In the genomic region with DNA sequence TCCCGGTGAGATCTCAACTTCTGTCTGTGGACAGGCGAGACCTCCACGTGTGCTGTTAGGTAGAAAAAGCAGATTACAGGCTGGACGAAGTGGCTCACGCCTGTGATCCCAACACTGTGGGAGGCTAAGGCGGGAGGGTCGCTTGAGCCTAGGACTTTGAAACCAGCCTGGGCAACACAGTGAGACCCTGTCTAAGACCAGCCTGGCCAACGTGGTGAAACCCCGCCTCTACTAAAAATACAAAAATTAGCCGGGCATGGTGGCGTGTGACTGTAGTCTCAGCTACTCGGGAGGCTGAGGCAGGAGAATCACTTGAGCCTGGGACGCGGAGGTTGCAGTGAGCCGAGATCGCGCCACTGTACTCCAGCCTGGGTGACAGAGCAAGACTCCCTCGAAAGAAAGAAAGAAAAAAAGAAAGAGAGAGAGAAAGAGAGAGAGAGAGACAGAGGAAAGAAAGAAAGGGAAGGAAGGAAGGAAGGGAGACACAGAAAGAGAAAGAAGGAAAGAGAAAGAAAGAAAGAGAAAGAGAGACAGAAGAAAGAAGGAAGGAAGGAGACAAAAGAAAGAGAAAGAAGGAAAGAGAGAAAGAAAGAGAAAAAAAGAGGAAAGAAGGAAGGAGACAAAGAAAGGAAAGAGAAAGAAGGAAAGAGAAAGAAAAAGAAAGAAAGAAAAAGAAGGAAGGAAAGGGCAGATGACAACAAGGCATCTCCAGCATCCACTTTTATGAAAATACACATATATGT, we compare ENCODE assay signal across 12 cellular contexts. TPM values are rescaled to one million over a fixed set of nuclear protein-coding genes. Genes with fewer than 3 reads are reported as not detected.
DNase-seq lines count a peak whose midpoint lies in the region; ATAC-seq and TF ChIP-seq lines count a peak whose summit lies in the region.
"Had no signal": no experiment of that assay in that cellular context is flagged by ENCODE, and none has a peak within 500 bp of the region (broad histone marks: within the 10 kb centered on the region; RNA-seq: fewer than 3 reads in every experiment).

No MANE protein-coding gene starts in this region.

- no peak overlapping the region for H3K4me3 Mint-ChIP-seq in stimulated activated naive CD8-positive, alpha-beta T cell treated with anti-CD3 and anti-CD28 coated beads, Interleukin-15, Interleukin-2, amounts not matched to agents 100 ng/mL and 50 ng/mL, for 24 hours
- H3K4me3 Mint-ChIP-seq in stimulated activated naive CD8-positive, alpha-beta T cell treated with anti-CD3 and anti-CD28 coated beads, Interleukin-15, amount 100 ng/mL, for 72 hours = no peak overlapping the region
- H3K4me3 Mint-ChIP-seq: activated B cell treated with CpG ODN at 0.5 μM for 24 hours; activated naive CD8-positive, alpha-beta T cell had no signal

- peaks cover 8% of the 10 kb centered on the region for H3K36me3 Mint-ChIP-seq in stimulated activated naive CD8-positive, alpha-beta T cell treated with anti-CD3 and anti-CD28 coated beads, Interleukin-15, Interleukin-2, amounts not matched to agents 100 ng/mL and 50 ng/mL, for 24 hours (ENCODE audit: low read depth)
- H3K36me3 Mint-ChIP-seq: activated naive CD8-positive, alpha-beta T cell had no signal

- H3K9me3 Mint-ChIP-seq in stimulated activated naive CD8-positive, alpha-beta T cell treated with anti-CD3 and anti-CD28 coated beads, Interleukin-15, Interleukin-2, amounts not matched to agents 100 ng/mL and 50 ng/mL, for 24 hours = no peaks in the 10 kb centered on the region
- peaks cover 0 to 1% of the 10 kb centered on the region in 2 donors for H3K9me3 Mint-ChIP-seq in stimulated activated naive CD8-positive, alpha-beta T cell treated with anti-CD3 and anti-CD28 coated beads, Interleukin-15, amount 100 ng/mL, for 72 hours
- H3K9me3 Mint-ChIP-seq: activated B cell treated with CpG ODN at 0.5 μM for 24 hours had no signal

- peak overlapping the region; percentile 35 to 85 (median 80) for H3K27ac ChIP-seq in gastroesophageal sphincter
- peak overlapping the region; percentile 46 for H3K27ac ChIP-seq in rectal smooth muscle tissue (ENCODE audit: low read depth, low read length)

- TF ChIP-seq POLR2A in gastroesophageal sphincter (IDR thresholded peaks at IDR 0.05) = no peak

- H3K4me1 ChIP-seq in gastroesophageal sphincter = peaks cover 0 to 39% (median 20%) of the 10 kb centered on the region in 3 donors
- peaks cover 4% of the 10 kb centered on the region for H3K4me1 ChIP-seq in rectal smooth muscle tissue (ENCODE audit: control insufficient read depth, insufficient read depth, low read length)

- no peak for DNase-seq in stimulated activated naive CD8-positive, alpha-beta T cell treated with anti-CD3 and anti-CD28 coated beads, Interleukin-15, amount 100 ng/mL, for 72 hours
- DNase-seq in germinal center (ENCODE audit: low spot score) (no peak), kidney tubule cell (ENCODE audit: low spot score) (no peak), superior temporal gyrus (ENCODE audit: extremely low spot score) (no peak), NCI-H526 (lab: John Stamatoyannopoulos, UW) (no peak)
- DNase-seq: activated B cell treated with CpG ODN at 0.5 μM for 24 hours; activated CD8-positive, alpha-beta memory T cell treated with anti-CD3 and anti-CD28 coated beads, Interleukin-2, amount 50 U/mL, for 48 hours; NK-92 treated with Interleukin-12 subunit alpha and Interleukin-12 subunit beta, amount 100 ng/mL, for 24 hours had no signal

- no peak for TF ChIP-seq EP300 in gastroesophageal sphincter (IDR thresholded peaks at IDR 0.05)

- no peaks in the 10 kb centered on the region for H3K4me1 Mint-ChIP-seq in stimulated activated naive CD8-positive, alpha-beta T cell treated with anti-CD3 and anti-CD28 coated beads, Interleukin-15, Interleukin-2, amounts not matched to agents 100 ng/mL and 50 ng/mL, for 24 hours (ENCODE audit: low read depth)
- H3K4me1 Mint-ChIP-seq in stimulated activated naive CD8-positive, alpha-beta T cell treated with anti-CD3 and anti-CD28 coated beads, Interleukin-15, amount 100 ng/mL, for 72 hours = no peaks in the 10 kb centered on the region
- H3K4me1 Mint-ChIP-seq: activated B cell treated with CpG ODN at 0.5 μM for 24 hours had no signal

- no peak for TF ChIP-seq CTCF in gastroesophageal sphincter (IDR thresholded peaks at IDR 0.05)

- H3K9ac ChIP-seq in rectal smooth muscle tissue (ENCODE audit: low read length) = no peak overlapping the region

- H3K27me3 ChIP-seq in gastroesophageal sphincter (no peaks in the 10 kb centered on the region), rectal smooth muscle tissue (ENCODE audit: control insufficient read depth, insufficient read depth, low read length) (no peaks in the 10 kb centered on the region)

- H3K36me3 ChIP-seq in gastroesophageal sphincter = no peaks in the 10 kb centered on the region
- H3K36me3 ChIP-seq in rectal smooth muscle tissue (ENCODE audit: control insufficient read depth, insufficient read depth, low read length) = no peaks in the 10 kb centered on the region

- 62 to 71% methylated on average over 3 to 15 of the region's 18 CpGs for WGBS in gastroesophageal sphincter (ENCODE audit: low coverage in 1 of 2), 2 donors

- H3K27me3 Mint-ChIP-seq in stimulated activated naive CD8-positive, alpha-beta T cell treated with anti-CD3 and anti-CD28 coated beads, Interleukin-15, Interleukin-2, amounts not matched to agents 100 ng/mL and 50 ng/mL, for 24 hours = no peaks in the 10 kb centered on the region
- H3K27me3 Mint-ChIP-seq in stimulated activated naive CD8-positive, alpha-beta T cell treated with anti-CD3 and anti-CD28 coated beads, Interleukin-15, amount 100 ng/mL, for 72 hours = no peaks in the 10 kb centered on the region
- H3K27me3 Mint-ChIP-seq: activated B cell treated with CpG ODN at 0.5 μM for 24 hours; activated naive CD8-positive, alpha-beta T cell had no signal

- no peak for ATAC-seq in stimulated activated naive CD8-positive, alpha-beta T cell treated with anti-CD3 and anti-CD28 coated beads, Interleukin-15, amount 100 ng/mL, for 72 hours
- no peak for ATAC-seq in gastroesophageal sphincter

- peak overlapping the region; percentile 8 for H3K27ac Mint-ChIP-seq in stimulated activated naive CD8-positive, alpha-beta T cell treated with anti-CD3 and anti-CD28 coated beads, Interleukin-15, Interleukin-2, amounts not matched to agents 100 ng/mL and 50 ng/mL, for 24 hours
- no peak overlapping the region for H3K27ac Mint-ChIP-seq in stimulated activated naive CD8-positive, alpha-beta T cell treated with anti-CD3 and anti-CD28 coated beads, Interleukin-15, amount 100 ng/mL, for 72 hours
- H3K27ac Mint-ChIP-seq: activated B cell treated with CpG ODN at 0.5 μM for 24 hours; activated naive CD8-positive, alpha-beta T cell had no signal

- no peaks in the 10 kb centered on the region for H3K9me3 ChIP-seq in gastroesophageal sphincter

- H3K4me3 ChIP-seq in gastroesophageal sphincter = peak overlapping the region in 1 of 2 donors; percentile 39
- H3K4me3 ChIP-seq in rectal smooth muscle tissue (ENCODE audit: low read length) = no peak overlapping the region

RNA-seq across cellular contexts. Expression of gene SUN1, which starts 29.6 kb away (rescaled TPM):
- 100 to 1,000 TPM; 151 to 261 (median 231) TPM for total RNA-seq in gastroesophageal sphincter
